ENCODE assay signal across 1 cellular context in the genomic region with DNA sequence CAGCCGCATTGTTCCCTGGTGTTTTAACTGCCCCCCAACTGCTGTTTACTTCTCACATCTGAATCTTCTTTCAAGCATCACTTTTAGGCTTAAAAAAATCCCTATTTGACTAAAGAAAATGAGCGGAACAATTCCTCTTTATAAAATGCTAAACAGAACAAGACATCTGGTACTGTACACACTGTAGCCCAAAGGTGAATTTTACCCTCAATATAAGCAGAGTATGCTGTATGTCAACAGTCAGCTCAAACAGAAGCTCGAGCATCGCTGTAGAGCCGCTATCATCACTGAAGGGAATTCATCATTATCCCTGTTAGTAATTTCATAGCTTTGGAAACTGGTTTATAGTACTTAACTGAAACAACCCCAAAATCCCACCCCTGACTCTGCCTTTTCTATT.
TF ChIP-seq lines count a peak whose summit lies in the region.

No MANE protein-coding gene starts in this region.

TF ChIP-seq in HepG2, 621 proteins besides CTCF, POLR2A, EP300 and RAD21 (continued from another document):
- TF ChIP-seq, protein P1, sequence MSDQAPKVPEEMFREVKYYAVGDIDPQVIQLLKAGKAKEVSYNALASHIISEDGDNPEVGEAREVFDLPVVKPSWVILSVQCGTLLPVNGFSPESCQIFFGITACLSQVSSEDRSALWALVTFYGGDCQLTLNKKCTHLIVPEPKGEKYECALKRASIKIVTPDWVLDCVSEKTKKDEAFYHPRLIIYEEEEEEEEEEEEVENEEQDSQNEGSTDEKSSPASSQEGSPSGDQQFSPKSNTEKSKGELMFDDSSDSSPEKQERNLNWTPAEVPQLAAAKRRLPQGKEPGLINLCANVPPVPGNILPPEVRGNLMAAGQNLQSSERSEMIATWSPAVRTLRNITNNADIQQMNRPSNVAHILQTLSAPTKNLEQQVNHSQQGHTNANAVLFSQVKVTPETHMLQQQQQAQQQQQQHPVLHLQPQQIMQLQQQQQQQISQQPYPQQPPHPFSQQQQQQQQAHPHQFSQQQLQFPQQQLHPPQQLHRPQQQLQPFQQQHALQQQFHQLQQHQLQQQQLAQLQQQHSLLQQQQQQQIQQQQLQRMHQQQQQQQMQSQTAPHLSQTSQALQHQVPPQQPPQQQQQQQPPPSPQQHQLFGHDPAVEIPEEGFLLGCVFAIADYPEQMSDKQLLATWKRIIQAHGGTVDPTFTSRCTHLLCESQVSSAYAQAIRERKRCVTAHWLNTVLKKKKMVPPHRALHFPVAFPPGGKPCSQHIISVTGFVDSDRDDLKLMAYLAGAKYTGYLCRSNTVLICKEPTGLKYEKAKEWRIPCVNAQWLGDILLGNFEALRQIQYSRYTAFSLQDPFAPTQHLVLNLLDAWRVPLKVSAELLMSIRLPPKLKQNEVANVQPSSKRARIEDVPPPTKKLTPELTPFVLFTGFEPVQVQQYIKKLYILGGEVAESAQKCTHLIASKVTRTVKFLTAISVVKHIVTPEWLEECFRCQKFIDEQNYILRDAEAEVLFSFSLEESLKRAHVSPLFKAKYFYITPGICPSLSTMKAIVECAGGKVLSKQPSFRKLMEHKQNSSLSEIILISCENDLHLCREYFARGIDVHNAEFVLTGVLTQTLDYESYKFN (CRISPR knock-in tag; conservative IDR thresholded peaks at IDR 0.05), result 0 out of 2 replicates have a peak, but pooled peaks have one; percentile 15
- TF ChIP-seq NFE2 (CRISPR knock-in tag; IDR thresholded peaks at IDR 0.05) (no peak), KAT2B (IDR thresholded peaks at IDR 0.05; ENCODE audit: borderline replicate concordance, low read depth, low read length) (no peak), TEAD3 (CRISPR knock-in tag; optimal IDR thresholded peaks at IDR 0.05; ENCODE audit: borderline replicate concordance) (peak; percentile 16)
